Comparison of ENCODE assay signal across 8 cellular contexts in the genomic region with DNA sequence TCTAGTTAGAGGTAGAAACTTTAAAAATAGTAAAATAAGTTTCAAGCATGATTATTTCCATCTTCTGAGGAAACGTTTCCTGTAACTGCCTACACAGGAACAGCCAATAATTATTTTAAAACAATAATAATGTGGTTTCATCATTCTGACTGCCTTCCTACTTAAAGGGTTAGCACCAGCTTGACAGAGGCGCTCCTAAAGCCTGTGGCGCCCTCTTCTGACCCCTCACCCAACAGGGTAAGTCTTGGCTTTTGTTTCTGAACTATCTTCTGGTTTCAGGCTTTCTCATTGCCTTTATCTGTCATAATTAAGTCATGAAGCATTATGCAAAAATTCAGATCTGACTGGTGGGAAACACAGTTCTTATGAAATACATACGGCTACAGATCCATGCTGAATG.
DNase-seq lines count a peak whose midpoint lies in the region; TF ChIP-seq lines count a peak whose summit lies in the region.

No MANE protein-coding gene starts in this region.

- no peaks in the 10 kb centered on the region for H3K27me3 ChIP-seq in HAP-1 (ENCODE audit: low read depth)

- no peaks in the 10 kb centered on the region for H3K9me3 ChIP-seq in HAP-1

- no peaks in the 10 kb centered on the region for H3K9me3 Mint-ChIP-seq in immature natural killer cell

- no peaks in the 10 kb centered on the region for H3K36me3 Mint-ChIP-seq in immature natural killer cell

- H3K4me1 ChIP-seq in HAP-1: no peaks in the 10 kb centered on the region

- TF ChIP-seq POLR2A in NB4 (IDR thresholded peaks at IDR 0.05; ENCODE audit: extremely low read depth, insufficient read length): no peak

- peak overlapping the region in 3 of 6 donors; percentile 4 to 52 (median 19) for H3K27ac Mint-ChIP-seq in immature natural killer cell

- peak; percentile 67 for TF ChIP-seq CTCF in GM13976 (IDR thresholded peaks at IDR 0.05; ENCODE audit: borderline replicate concordance, control extremely low read depth, extremely low read depth, insufficient read depth, missing control alignments)
- peak; percentile 41 for TF ChIP-seq CTCF in NB4 (IDR thresholded peaks at IDR 0.05; ENCODE audit: low read depth, low read length)

- no peaks in the 10 kb centered on the region for H3K36me3 ChIP-seq in HAP-1 (replicated peaks)

- peaks cover 23 to 33% of the 10 kb centered on the region in 2 donors for H3K4me1 Mint-ChIP-seq in immature natural killer cell

- H3K4me3 Mint-ChIP-seq in immature natural killer cell: peak overlapping the region in 1 of 5 donors; percentile 18

- H3K4me3 ChIP-seq in HAP-1 (no peak overlapping the region), NB4 (ENCODE audit: low read depth, low read length) (no peak overlapping the region)

- peaks cover 0 to 7% (median 2%) of the 10 kb centered on the region in 3 donors for H3K27me3 Mint-ChIP-seq in immature natural killer cell (ENCODE audit: low read depth in 3 of 3)

- DNase-seq in GM13976 (ENCODE audit: low spot score): peak; percentile 21
- DNase-seq in HAP-1 (ENCODE audit: low spot score in 2 of 2): peak; percentile 57 to 69
- DNase-seq in NB4 (ENCODE audit: low read depth): peak; percentile 63
- DNase-seq in activated T-cell treated with anti-CD3 and anti-CD28 coated beads for 48 hours (ENCODE audit: low read depth): peak; percentile 62
- peak; percentile 51 to 64 (median 58) for DNase-seq in immature natural killer cell
- peak; percentile 73 for DNase-seq in stimulated activated CD8-positive, alpha-beta memory T cell treated with anti-CD3 and anti-CD28 coated beads, Interleukin-4, amount 100 ng/mL, for 48 hours
- DNase-seq in NCI-H2227 (lab: John Stamatoyannopoulos, UW; ENCODE audit: unreplicated experiment): no peak
- no peak for DNase-seq in NCI-H187 treated with DMSO at 0.1 percent for 48 hours (lab: John Stamatoyannopoulos, UW)

- in situ Hi-C loops in GM13976 (cut with MboI; ENCODE audit: low sequenced_read_pairs, unreplicated experiment): loop anchor here (25.0 kb wide), 1 partner anchor 308 kb away; no protein-coding TSS in a partner anchor
- in situ Hi-C loops in HAP-1 (cut with MboI; ENCODE audit: low sequenced_read_pairs): no loop called here

Comparison
In these comparisons a context has a peak if more than half of its experiments do, and no peak if none do; other contexts are left out.
1. DNase-seq: peak in GM13976 (single experiment), HAP-1 (2 of 2), NB4 (single experiment), activated T-cell treated with anti-CD3 and anti-CD28 coated beads for 48 hours (single experiment), immature natural killer cell (3 of 3) and stimulated activated CD8-positive, alpha-beta memory T cell treated with anti-CD3 and anti-CD28 coated beads, Interleukin-4, amount 100 ng/mL, for 48 hours (single experiment); none in NCI-H2227 (single experiment) and NCI-H187 treated with DMSO at 0.1 percent for 48 hours (single experiment).